ENCODE assay signal across 8 cellular contexts in genomic region chr2:241506793-241507429, GRCh38. TPM values are rescaled to one million over a fixed set of nuclear protein-coding genes. Genes with fewer than 3 reads are reported as not detected.
DNase-seq lines count a peak whose midpoint lies in the region; ATAC-seq and TF ChIP-seq lines count a peak whose summit lies in the region.

No MANE protein-coding gene starts in this region.

- H3K9me3 ChIP-seq in AG04450 (ENCODE audit: control insufficient read depth, insufficient read depth, low read length) (peaks cover 5% of the 10 kb centered on the region; the same call in 1 of the 2 replicates), mucosa of stomach (ENCODE audit: control insufficient read depth, low read length) (no peaks in the 10 kb centered on the region)

- H3K27me3 ChIP-seq in AG04450 (ENCODE audit: control insufficient read depth, insufficient read depth, low read length) (no peaks in the 10 kb centered on the region), KMS-11 (ENCODE audit: insufficient read depth, low read depth) (0 out of 2 replicates have a peak, but pooled peaks cover 4% of the 10 kb centered on the region), mucosa of stomach (ENCODE audit: control insufficient read depth, insufficient read depth, low read length) (no peaks in the 10 kb centered on the region)

- POLR2A ChIA-PET in AG04450 (lab: Yijun Ruan, JAX) = no interaction called here

- peaks cover 29% of the 10 kb centered on the region for H3K4me1 Mint-ChIP-seq in central memory CD8-positive, alpha-beta T cell

- no peak overlapping the region for H3K27ac Mint-ChIP-seq in central memory CD8-positive, alpha-beta T cell (ENCODE audit: low read depth)

- TF ChIP-seq CTCF in AG04450 (IDR thresholded peaks at IDR 0.05; ENCODE audit: low read depth, low read length) (no peak), KMS-11 (conservative IDR thresholded peaks at IDR 0.05; ENCODE audit: low read depth, low read length) (no peak)

- H3K4me1 ChIP-seq in KMS-11 (ENCODE audit: low read depth, poor library complexity, severe bottlenecking) = peaks cover 5% of the 10 kb centered on the region
- H3K4me1 ChIP-seq in mucosa of stomach (ENCODE audit: control insufficient read depth, insufficient read depth, low read length) = peaks cover 21% of the 10 kb centered on the region

- H3K27ac ChIP-seq in AG04450 (ENCODE audit: low read depth, low read length) (no peak overlapping the region), KMS-11 (no peak overlapping the region)

- H3K36me3 ChIP-seq in KMS-11 (ENCODE audit: insufficient read depth) = no peaks in the 10 kb centered on the region
- H3K36me3 ChIP-seq in mucosa of stomach (ENCODE audit: control insufficient read depth, insufficient read depth, low read length) = no peaks in the 10 kb centered on the region

- no peak for ATAC-seq in central memory CD8-positive, alpha-beta T cell (replicated peaks; ENCODE audit: extremely low read depth, poor library complexity, severe bottlenecking)
- ATAC-seq in HG03565 (IDR thresholded peaks at IDR 0.05; ENCODE audit: unreplicated experiment) (no peak), HG03196 (IDR thresholded peaks at IDR 0.05; ENCODE audit: unreplicated experiment) (no peak)

- peaks cover 3% of the 10 kb centered on the region for H3K36me3 Mint-ChIP-seq in central memory CD8-positive, alpha-beta T cell (ENCODE audit: insufficient read depth)

- no peak for DNase-seq in AG04450 (ENCODE audit: low read depth, low spot score)
- DNase-seq in central memory CD8-positive, alpha-beta T cell (ENCODE audit: low spot score in 2 of 2) = no peak
- DNase-seq in stimulated activated CD4-positive, alpha-beta T cell treated with anti-CD3 and anti-CD28 coated beads, Interleukin-4, amount 100 ng/mL, for 24 hours = no peak
- no peak for DNase-seq in stimulated activated CD4-positive, alpha-beta T cell treated with anti-CD3 and anti-CD28 coated beads, Interleukin-4, amount 100 ng/mL, for 4 hours

- H3K4me2 ChIP-seq in KMS-11 = 0 out of 2 replicates have a peak overlapping the region, but pooled peaks have one; percentile 6

- H3K9me3 Mint-ChIP-seq in central memory CD8-positive, alpha-beta T cell = no peaks in the 10 kb centered on the region

- H3K79me2 ChIP-seq in KMS-11 (ENCODE audit: insufficient read depth, low read depth) = peaks cover 12% of the 10 kb centered on the region; the same call in 1 of the 2 replicates

- H3K27me3 Mint-ChIP-seq in central memory CD8-positive, alpha-beta T cell = no peaks in the 10 kb centered on the region

- peak overlapping the region; percentile 79 for H3K4me3 ChIP-seq in AG04450 (ENCODE audit: low read depth, low read length)
- peak overlapping the region; percentile 59 for H3K4me3 ChIP-seq in KMS-11 (IDR thresholded peaks at IDR 0.05; ENCODE audit: insufficient read depth, low read depth, low read length)
- no peak overlapping the region for H3K4me3 ChIP-seq in mucosa of stomach (ENCODE audit: low read length)

- H4K20me1 ChIP-seq in KMS-11 (ENCODE audit: insufficient read depth) = no peaks in the 10 kb centered on the region

- H3K4me3 Mint-ChIP-seq in central memory CD8-positive, alpha-beta T cell = peak overlapping the region; percentile 79

- H3K9ac ChIP-seq in KMS-11 = no peak overlapping the region
- H3K9ac ChIP-seq in mucosa of stomach (ENCODE audit: low read length) = peak overlapping the region; percentile 64

- H2AFZ ChIP-seq in KMS-11 (ENCODE audit: low read depth) = no peak overlapping the region

- CTCF ChIA-PET in AG04450 (lab: Charles Lee) = interaction anchor here (0.6 to 1.3 kb wide), 3 partner anchors 103 to 153 kb away, joined by 3 read pairs; no protein-coding TSS in a partner anchor

RNA-seq across cellular contexts. Expression of gene STK25, which starts 1.5 kb away (rescaled TPM):
- 216 and 302 TPM in 2 replicates for polyA plus RNA-seq in AG04450 (2011; rRNA removed)
- 247 and 292 TPM in 2 replicates for polyA minus RNA-seq in AG04450 (2011; rRNA and poly(A)+ RNA removed)

RNA-seq across cellular contexts. Expression of gene BOK, which starts 51.6 kb away (rescaled TPM):
- 18.6 and 28.0 TPM in 2 replicates for polyA plus RNA-seq in AG04450 (2011; rRNA removed)
- 18.2 and 19.4 TPM in 2 replicates for polyA minus RNA-seq in AG04450 (2011; rRNA and poly(A)+ RNA removed)
